Comparison of ENCODE assay signal across 8 cellular contexts in the genomic region with DNA sequence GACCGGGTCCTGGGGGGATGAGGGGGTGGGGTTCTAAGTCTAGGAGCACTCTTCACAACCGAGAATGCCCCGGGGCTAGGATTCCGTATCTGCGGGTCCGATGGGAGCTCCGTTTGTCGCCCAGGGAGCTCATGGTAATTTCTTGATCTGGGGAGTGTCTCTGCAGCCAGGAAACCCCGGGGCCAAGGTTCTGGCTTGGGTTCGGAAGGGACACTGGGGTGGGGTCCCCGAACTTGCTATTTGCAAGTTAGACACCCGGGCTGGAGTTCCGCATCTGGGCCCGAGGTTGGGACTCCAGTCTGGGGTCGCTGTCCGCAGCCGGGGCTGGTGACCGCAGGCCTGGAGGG. TPM values are rescaled to one million over a fixed set of nuclear protein-coding genes. Genes with fewer than 3 reads are reported as not detected.
DNase-seq lines count a peak whose midpoint lies in the region; ATAC-seq and TF ChIP-seq lines count a peak whose summit lies in the region.

No MANE protein-coding gene starts in this region.

- DNase-seq in EH (ENCODE audit: low read depth) (peak; percentile 20), astrocyte of the cerebellum (ENCODE audit: low read depth) (no peak), lung (ENCODE audit: low spot score) (no peak), left lobe of liver (ENCODE audit: low spot score) (no peak)

- H3K4me1 ChIP-seq in lung (ENCODE audit: control insufficient read depth in 2 of 2, insufficient read depth in 2 of 2, low read length in 2 of 2) (peaks cover 5 to 30% of the 10 kb centered on the region in 2 donors), urinary bladder (ENCODE audit: insufficient read depth) (no peaks in the 10 kb centered on the region)

- H3K27me3 ChIP-seq in lung (ENCODE audit: control insufficient read depth, insufficient read depth): no peaks in the 10 kb centered on the region

- H3K9me3 ChIP-seq in lung (ENCODE audit: control insufficient read depth in 2 of 2, insufficient read depth in 1 of 2, low read length in 1 of 2): no peaks in the 10 kb centered on the region

- H3K27ac ChIP-seq in lung (ENCODE audit: low read depth in 1 of 2, low read length in 1 of 2) (peak overlapping the region; percentile 88 to 97), urinary bladder (ENCODE audit: low read depth) (peak overlapping the region; percentile 94)

- H3K36me3 ChIP-seq in lung (ENCODE audit: control insufficient read depth in 2 of 2, insufficient read depth in 2 of 2, low read length in 2 of 2) (peaks cover 0 to 15% of the 10 kb centered on the region in 2 donors), urinary bladder (ENCODE audit: insufficient read depth) (no peaks in the 10 kb centered on the region)

- TF ChIP-seq CTCF in astrocyte of the cerebellum (IDR thresholded peaks at IDR 0.05; ENCODE audit: low read depth, low read length, missing control alignments): no peak
- no peak for TF ChIP-seq CTCF in lung (IDR thresholded peaks at IDR 0.05; ENCODE audit: control extremely low read depth, extremely low read depth)

- 0% methylated on average over 17 to 18 of the region's 18 CpGs for WGBS in lung, 2 donors
- WGBS in urinary bladder: under 1% methylated on average over 18 of the region's 18 CpGs

- in situ Hi-C loops in astrocyte of the cerebellum (cut with HindIII; ENCODE audit: low sequenced_read_pairs): no loop called here

- H3K4me3 ChIP-seq in astrocyte of the cerebellum (ENCODE audit: low read depth, low read length) (peak overlapping the region; percentile 96), lung (peak overlapping the region; percentile 89), urinary bladder (ENCODE audit: low read depth, low read length) (peak overlapping the region; percentile 82)

- peak; percentile 18 for ATAC-seq in HG03066 (IDR thresholded peaks at IDR 0.05; ENCODE audit: low read depth, unreplicated experiment)
- ATAC-seq in lung (ENCODE audit: insufficient read depth, low FRiP score): no peak
- no peak for ATAC-seq in HG03521 (IDR thresholded peaks at IDR 0.05; ENCODE audit: unreplicated experiment)
- no peak for ATAC-seq in left lobe of liver
- no peak for ATAC-seq in GM21717 (IDR thresholded peaks at IDR 0.05; ENCODE audit: unreplicated experiment)

RNA-seq across cellular contexts. Expression of gene PEDS1, which starts 0.4 kb away (rescaled TPM):
- total RNA-seq in lung (10 to 100 TPM; 21.9 to 34.8 TPM), urinary bladder (9.9 TPM), left lobe of liver (9.1 TPM)
- polyA plus RNA-seq in lung (10 to 100 TPM; 34.0 to 43.4 TPM), urinary bladder (54.2 TPM)

RNA-seq across cellular contexts. Expression of gene CEBPB, which starts 37.5 kb away (rescaled TPM):
- total RNA-seq in lung (100 to 1,000 TPM in 1 of 2 donors, 10 to 100 TPM in 1; 54.6 to 296 TPM), urinary bladder (13.1 TPM), left lobe of liver (215 TPM)
- polyA plus RNA-seq in lung (100 to 1,000 TPM in 1 of 2 donors, 10 to 100 TPM in 1; 53.2 to 194 TPM), urinary bladder (76.6 TPM)

RNA-seq across cellular contexts. Expression of gene UBE2V1, which starts 40.2 kb away (rescaled TPM):
- 100 to 1,000 TPM in 1 of 2 donors, 10 to 100 TPM in 1; 65.1 to 103 TPM for total RNA-seq in lung
- polyA plus RNA-seq in lung: 10 to 100 TPM; 56.4 to 73.3 TPM
- 74.0 TPM for total RNA-seq in urinary bladder
- 85.7 TPM for polyA plus RNA-seq in urinary bladder
- total RNA-seq in left lobe of liver: 30.9 TPM
